In the genomic region with DNA sequence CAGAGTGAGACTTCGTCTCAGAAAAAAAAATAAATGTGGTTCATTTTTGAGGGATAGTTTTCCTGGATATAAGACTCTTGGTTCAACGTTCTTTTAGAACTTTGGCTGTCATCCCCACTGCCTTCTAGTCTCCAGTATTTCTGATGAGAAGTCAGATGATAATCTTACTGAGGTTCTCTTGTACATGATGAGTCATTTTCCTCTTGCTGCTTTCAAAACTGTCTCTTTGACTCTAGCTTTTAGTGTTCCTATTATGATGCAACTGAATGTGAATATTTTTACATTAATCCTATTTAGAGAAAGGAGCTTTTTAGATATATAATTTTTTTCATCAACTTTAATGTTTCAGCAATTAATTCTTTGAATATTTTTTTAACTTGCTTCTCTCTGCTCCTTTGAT, we compare ENCODE assay signal across 20 cellular contexts. TPM values are rescaled to one million over a fixed set of nuclear protein-coding genes. Genes with fewer than 3 reads are reported as not detected.
DNase-seq lines count a peak whose midpoint lies in the region; ATAC-seq and TF ChIP-seq lines count a peak whose summit lies in the region.
"Had no signal": no experiment of that assay in that cellular context is flagged by ENCODE, and none has a peak within 500 bp of the region (broad histone marks: within the 10 kb centered on the region; RNA-seq: fewer than 3 reads in every experiment).

No MANE protein-coding gene starts in this region.

- H3K36me3 Mint-ChIP-seq in activated CD4-positive, alpha-beta T cell treated with anti-CD3 and anti-CD28 coated beads for 36 hours (ENCODE audit: low read depth): no peaks in the 10 kb centered on the region
- H3K36me3 Mint-ChIP-seq in WTC11: peaks cover 18% of the 10 kb centered on the region
- H3K36me3 Mint-ChIP-seq: CD4-positive, CD25-positive, alpha-beta regulatory T cell had no signal

- ATAC-seq in activated CD4-positive, alpha-beta T cell treated with anti-CD3 and anti-CD28 coated beads for 36 hours: peak; percentile 63
- ATAC-seq in WTC11 (no peak), heart left ventricle (no peak), HG03378 (IDR thresholded peaks at IDR 0.05; ENCODE audit: unreplicated experiment) (no peak)

- H3K4me3 ChIP-seq in heart left ventricle: no peak overlapping the region
- H3K4me3 ChIP-seq: BLaER1 treated with 17β-estradiol and CSF1 and Interleukin-3, amounts not matched to agents 10 nM and 100 nM had no signal

- intact Hi-C loops in activated CD4-positive, alpha-beta T cell treated with anti-CD3 and anti-CD28 coated beads for 36 hours (cut with DNase I, micrococcal nuclease): no loop called here
- intact Hi-C loops in heart left ventricle (cut with DNase I): no loop called here

- CTCF ChIA-PET in activated CD4-positive, alpha-beta T cell treated with anti-CD3 and anti-CD28 coated beads for 36 hours (lab: Charles Lee): no interaction called here
- CTCF ChIA-PET in WTC11 (lab: Charles Lee): no interaction called here

- H3K9me3 ChIP-seq in heart left ventricle: peaks cover 0 to 18% (median 0%) of the 10 kb centered on the region in 12 donors

- POLR2A ChIA-PET in activated CD4-positive, alpha-beta T cell treated with anti-CD3 and anti-CD28 coated beads for 36 hours (lab: Charles Lee): no interaction called here
- POLR2A ChIA-PET in WTC11 (lab: Charles Lee): no interaction called here

- no peak for TF ChIP-seq POLR2A in heart left ventricle (IDR thresholded peaks at IDR 0.05)

- H3K4me1 ChIP-seq in heart left ventricle: no peaks in the 10 kb centered on the region
- H3K4me1 ChIP-seq: BLaER1 treated with 17β-estradiol and CSF1 and Interleukin-3, amounts not matched to agents 10 nM and 100 nM had no signal

- no peaks in the 10 kb centered on the region for H3K27me3 ChIP-seq in heart left ventricle
- H3K27me3 ChIP-seq: BLaER1 treated with 17β-estradiol and CSF1 and Interleukin-3, amounts not matched to agents 10 nM and 100 nM had no signal

- TF ChIP-seq CTCF in WTC11 (IDR thresholded peaks at IDR 0.05) (no peak), heart left ventricle (IDR thresholded peaks at IDR 0.05) (no peak)

- no peak for DNase-seq in activated CD4-positive, alpha-beta T cell treated with anti-CD3 and anti-CD28 coated beads for 36 hours
- no peak for DNase-seq in activated CD4-positive, alpha-beta T cell treated with anti-CD3 and anti-CD28 coated beads, Interleukin-2, amount 50 U/mL, for 1 hour
- DNase-seq in MV-4-11 (lab: John Stamatoyannopoulos, UW) (peak; percentile 6), WTC11 (ENCODE audit: low spot score) (no peak), NCI-H128 (lab: John Stamatoyannopoulos, UW; ENCODE audit: unreplicated experiment) (no peak), heart left ventricle (no peak)
- DNase-seq: 8988T; AML-193; Calu3; CD4-positive, CD25-positive, alpha-beta regulatory T cell; DMS153; DMS79 treated with DMSO at 0.1 percent for 48 hours; EL; GDM1; HCEC 1CT; KBM-7 had no signal

- no peaks in the 10 kb centered on the region for H3K36me3 ChIP-seq in heart left ventricle
- H3K36me3 ChIP-seq: BLaER1 treated with 17β-estradiol and CSF1 and Interleukin-3, amounts not matched to agents 10 nM and 100 nM had no signal

- 77 to 81% (median 78%) methylated on average over 2 of the region's 2 CpGs for WGBS in heart left ventricle, 4 donors

- no peak overlapping the region for H3K4me3 Mint-ChIP-seq in activated CD4-positive, alpha-beta T cell treated with anti-CD3 and anti-CD28 coated beads for 36 hours
- H3K4me3 Mint-ChIP-seq in WTC11: no peak overlapping the region
- H3K4me3 Mint-ChIP-seq: CD4-positive, CD25-positive, alpha-beta regulatory T cell had no signal

- peaks cover 14% of the 10 kb centered on the region for H3K27me3 Mint-ChIP-seq in activated CD4-positive, alpha-beta T cell treated with anti-CD3 and anti-CD28 coated beads for 36 hours
- H3K27me3 Mint-ChIP-seq in WTC11 (ENCODE audit: low read depth): peaks cover 7% of the 10 kb centered on the region

- peaks cover 4% of the 10 kb centered on the region for H3K4me1 Mint-ChIP-seq in activated CD4-positive, alpha-beta T cell treated with anti-CD3 and anti-CD28 coated beads for 36 hours
- 0 out of 2 replicates have a peak, but pooled peaks cover 6% of the 10 kb centered on the region for H3K4me1 Mint-ChIP-seq in WTC11
- H3K4me1 Mint-ChIP-seq: CD4-positive, CD25-positive, alpha-beta regulatory T cell had no signal

- peaks cover 9% of the 10 kb centered on the region for H3K9me3 Mint-ChIP-seq in activated CD4-positive, alpha-beta T cell treated with anti-CD3 and anti-CD28 coated beads for 36 hours (ENCODE audit: low read depth)
- peaks cover 49% of the 10 kb centered on the region for H3K9me3 Mint-ChIP-seq in WTC11

- H3K27ac Mint-ChIP-seq in activated CD4-positive, alpha-beta T cell treated with anti-CD3 and anti-CD28 coated beads for 36 hours: no peak overlapping the region
- no peak overlapping the region for H3K27ac Mint-ChIP-seq in WTC11
- H3K27ac Mint-ChIP-seq: CD4-positive, CD25-positive, alpha-beta regulatory T cell had no signal

- no peak overlapping the region for H3K27ac ChIP-seq in heart left ventricle
- H3K27ac ChIP-seq: BLaER1 treated with 17β-estradiol and CSF1 and Interleukin-3, amounts not matched to agents 10 nM and 100 nM; HL-60 had no signal

TF ChIP-seq in WTC11, 78 proteins besides CTCF, POLR2A, EP300 and RAD21:
- TF ChIP-seq ZNF317 (CRISPR knock-in tag; IDR thresholded peaks at IDR 0.05; ENCODE audit: borderline replicate concordance, low read depth) (0 out of 2 replicates have a peak, but pooled peaks have one; percentile 24), KAT7 (CRISPR knock-in tag; IDR thresholded peaks at IDR 0.05; ENCODE audit: borderline replicate concordance) (no peak)

RNA-seq across cellular contexts. Expression of a gene that starts 46.0 kb away (rescaled TPM):
- not detected for total RNA-seq in activated CD4-positive, alpha-beta T cell treated with anti-CD3 and anti-CD28 coated beads for 36 hours
- not detected in 3 replicates for total RNA-seq in WTC11 (2021)
- not detected for total RNA-seq in heart left ventricle
- polyA plus RNA-seq in heart left ventricle: not detected
- total RNA-seq: Calu3; CD4-positive, CD25-positive, alpha-beta regulatory T cell; H4 had no signal
- polyA plus RNA-seq: CD4-positive, CD25-positive, alpha-beta regulatory T cell had no signal
